8 cellular contexts compared by ENCODE assay signal in the genomic region with DNA sequence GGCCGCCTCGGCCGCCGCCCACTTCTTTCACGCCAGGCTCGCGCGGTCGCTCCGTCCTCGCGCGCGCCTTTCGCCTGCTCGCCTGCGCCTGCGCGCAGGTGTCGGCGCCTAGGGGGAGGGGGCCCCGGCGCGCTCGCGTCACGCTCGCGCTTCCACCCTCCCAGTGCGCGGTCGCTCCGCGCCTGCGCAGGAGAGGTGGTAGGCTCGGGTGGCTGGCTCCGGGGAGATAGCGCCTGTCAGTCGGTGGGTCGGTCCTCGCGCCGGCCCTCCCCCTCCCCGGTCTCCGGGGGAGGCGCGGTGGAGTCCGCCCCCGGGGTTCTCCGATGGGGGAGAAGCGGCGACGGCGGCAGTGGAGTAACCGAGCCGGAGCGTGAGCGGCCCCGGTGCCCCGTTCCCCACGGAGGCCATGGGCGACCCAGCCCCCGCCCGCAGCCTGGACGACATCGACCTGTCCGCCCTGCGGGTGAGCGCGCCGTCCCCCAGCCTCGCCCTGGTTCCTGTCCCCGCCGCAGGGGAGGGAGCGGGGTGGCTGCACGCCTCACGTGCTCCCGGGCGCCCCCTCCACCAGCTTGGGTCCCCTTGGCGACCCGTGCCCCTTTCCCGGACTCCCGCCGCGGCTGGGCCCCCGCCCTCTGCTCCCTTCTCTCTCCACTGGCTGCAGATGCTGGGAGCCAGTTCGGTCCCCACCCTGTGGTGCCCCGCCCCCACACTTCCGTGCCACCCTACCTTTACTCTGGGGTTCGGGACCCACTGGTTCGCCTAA. TPM values are rescaled to one million over a fixed set of nuclear protein-coding genes. Genes with fewer than 3 reads are reported as not detected.
DNase-seq lines count a peak whose midpoint lies in the region; ATAC-seq and TF ChIP-seq lines count a peak whose summit lies in the region.

Gene MINK1 (plus strand): TSS at position 163 of the 763 bp plus-strand sequence. CDS start 244 bp downstream, at position 407.

- H3K27me3 ChIP-seq in GM23338 (ENCODE audit: insufficient read depth) (no peaks in the 10 kb centered on the region), neural progenitor cell (no peaks in the 10 kb centered on the region), stomach smooth muscle (ENCODE audit: control insufficient read depth in 1 of 2, insufficient read depth in 2 of 2, low read length in 2 of 2) (no peaks in the 10 kb centered on the region)

- no peaks in the 10 kb centered on the region for H3K9me2 ChIP-seq in GM23338 (ENCODE audit: insufficient read depth)

- peak; percentile 94 for DNase-seq in EL
- DNase-seq in GM23338 (ENCODE audit: low spot score): peak; percentile 83
- DNase-seq in LNCaP clone FGC (ENCODE audit: low read depth): peak; percentile 70
- peak; percentile 84 for DNase-seq in SHP77 treated with DMSO at 0.1 percent for 48 hours (lab: John Stamatoyannopoulos, UW)
- DNase-seq in activated gamma-delta T cell treated with Interleukin-2 at 50 U/mL for 16 hours: peak; percentile 88
- peak; percentile 93 for DNase-seq in fibroblast of villous mesenchyme (ENCODE audit: low read depth)
- peak; percentile 95 for DNase-seq in neural progenitor cell (ENCODE audit: low spot score)

- H3K27ac Mint-ChIP-seq in GM23338: peak within 1 kb of the TSS; percentile 93
- H3K27ac Mint-ChIP-seq in neural progenitor cell: peak within 1 kb of the TSS; percentile 91

- H3K4me3 ChIP-seq in GM23338: peak within 1 kb of the TSS; percentile 88
- H3K4me3 ChIP-seq in LNCaP clone FGC (ENCODE audit: low read depth, low read length): peak within 1 kb of the TSS; percentile 85
- H3K4me3 ChIP-seq in fibroblast of villous mesenchyme (ENCODE audit: low read depth, low read length): peak within 1 kb of the TSS; percentile 87
- H3K4me3 ChIP-seq in neural progenitor cell: peak within 1 kb of the TSS; percentile 90
- peak within 1 kb of the TSS; percentile 81 to 82 for H3K4me3 ChIP-seq in stomach smooth muscle (ENCODE audit: low read length in 2 of 2)

- H3K36me3 Mint-ChIP-seq in GM23338 (ENCODE audit: low read depth) (no peaks in the 10 kb centered on the region; the same call in 2 of the 3 replicates), neural progenitor cell (peaks cover 5% of the 10 kb centered on the region)

- H3K9ac ChIP-seq in neural progenitor cell: peak within 1 kb of the TSS; percentile 10
- H3K9ac ChIP-seq in stomach smooth muscle (ENCODE audit: low read length in 2 of 2): peak within 1 kb of the TSS; percentile 68 to 80

- H3K9me3 ChIP-seq in neural progenitor cell (ENCODE audit: low read depth) (no peaks in the 10 kb centered on the region), stomach smooth muscle (ENCODE audit: control insufficient read depth in 2 of 2, low read length in 2 of 2) (no peaks in the 10 kb centered on the region)

- peak within 1 kb of the TSS; percentile 88 for H3K4me3 Mint-ChIP-seq in GM23338
- peak within 1 kb of the TSS; percentile 94 for H3K4me3 Mint-ChIP-seq in neural progenitor cell

- H3F3A ChIP-seq in GM23338 (replicated peaks; ENCODE audit: low read depth) (peaks cover 8% of the 10 kb centered on the region), neural progenitor cell (ENCODE audit: low read depth) (peaks cover 5% of the 10 kb centered on the region)

- H4K20me1 ChIP-seq in GM23338 (replicated peaks; ENCODE audit: insufficient read depth) (peaks cover 9% of the 10 kb centered on the region), neural progenitor cell (ENCODE audit: low read depth) (peaks cover 30% of the 10 kb centered on the region)

- H3K4me1 Mint-ChIP-seq in GM23338: peaks cover 20% of the 10 kb centered on the region
- peaks cover 23% of the 10 kb centered on the region for H3K4me1 Mint-ChIP-seq in neural progenitor cell

- H3K36me3 ChIP-seq in GM23338 (ENCODE audit: insufficient read depth) (no peaks in the 10 kb centered on the region), neural progenitor cell (no peaks in the 10 kb centered on the region), stomach smooth muscle (ENCODE audit: control insufficient read depth in 2 of 2, insufficient read depth in 2 of 2, low read length in 2 of 2) (no peaks in the 10 kb centered on the region)

- H3K27me3 Mint-ChIP-seq in GM23338 (ENCODE audit: insufficient read depth, low read depth, poor library complexity) (peaks cover 3% of the 10 kb centered on the region), neural progenitor cell (ENCODE audit: insufficient read depth, low read depth) (peaks cover 12% of the 10 kb centered on the region)

- no peak for TF ChIP-seq CTCF in GM23338 (conservative IDR thresholded peaks at IDR 0.05; ENCODE audit: low read depth in 2 of 2)
- no peak for TF ChIP-seq CTCF in LNCaP clone FGC (IDR thresholded peaks at IDR 0.05; ENCODE audit: control insufficient read depth, extremely low read depth, insufficient read depth)
- no peak for TF ChIP-seq CTCF in fibroblast of villous mesenchyme (IDR thresholded peaks at IDR 0.05; ENCODE audit: insufficient read depth, low read depth, low read length)
- no peak for TF ChIP-seq CTCF in neural progenitor cell (IDR thresholded peaks at IDR 0.05)

- peak; percentile 87 for ATAC-seq in GM23338

- H3K4me1 ChIP-seq in GM23338 (ENCODE audit: insufficient read depth) (peaks cover 11% of the 10 kb centered on the region), neural progenitor cell (peaks cover 9% of the 10 kb centered on the region), stomach smooth muscle (ENCODE audit: control insufficient read depth, insufficient read depth, low read length) (peaks cover 19% of the 10 kb centered on the region)

- H3K27ac ChIP-seq in GM23338 (ENCODE audit: low read depth): peak within 1 kb of the TSS; percentile 94; the same call in 1 of the 2 replicates
- no peak within 1 kb of the TSS for H3K27ac ChIP-seq in neural progenitor cell
- H3K27ac ChIP-seq in stomach smooth muscle (ENCODE audit: low read length): peak within 1 kb of the TSS; percentile 62

- H3K4me2 ChIP-seq in GM23338 (peak within 1 kb of the TSS; percentile 99), neural progenitor cell (peak within 1 kb of the TSS; percentile 93)

- H3K9me3 Mint-ChIP-seq in GM23338 (no peaks in the 10 kb centered on the region; the same call in 2 of the 3 replicates), neural progenitor cell (no peaks in the 10 kb centered on the region)

- H3K79me2 ChIP-seq in GM23338 (replicated peaks; ENCODE audit: insufficient read depth) (peaks cover 46% of the 10 kb centered on the region), neural progenitor cell (ENCODE audit: low read depth) (peaks cover 40% of the 10 kb centered on the region)

- peak within 1 kb of the TSS; percentile 98 for H2AFZ ChIP-seq in GM23338
- H2AFZ ChIP-seq in neural progenitor cell (replicated peaks): peak within 1 kb of the TSS; percentile 95

TF ChIP-seq in GM23338, 12 proteins besides CTCF, POLR2A, EP300 and RAD21 (continues in another document):
- TF ChIP-seq JUNB (IDR thresholded peaks at IDR 0.05; ENCODE audit: unreplicated experiment) (no peak), EZH2phosphoT487 (IDR thresholded peaks at IDR 0.05; ENCODE audit: unreplicated experiment) (no peak), POLR2AphosphoS5 (IDR thresholded peaks at IDR 0.05; ENCODE audit: low read depth) (0 out of 2 replicates have a peak, but pooled peaks have one; percentile 45)

RNA-seq across cellular contexts. Expression of gene MINK1, which starts in this region (rescaled TPM):
- total RNA-seq in GM23338 (2014; rRNA removed; shearing (Covaris generic)): 42.1 and 54.9 TPM in 2 replicates
- 17.3 and 19.4 TPM in 2 replicates for polyA plus RNA-seq in GM23338 (2016; fragmentation: Nextera tagmentation; extraction: Ambion mirVana)
- 21.6 and 38.0 TPM in 2 replicates for total RNA-seq in fibroblast of villous mesenchyme
- total RNA-seq in neural progenitor cell (ENCODE audit: low replicate concordance): 26.2 and 34.6 TPM in 2 replicates
